Comparison of ENCODE assay signal across 32 cellular contexts in the genomic region with DNA sequence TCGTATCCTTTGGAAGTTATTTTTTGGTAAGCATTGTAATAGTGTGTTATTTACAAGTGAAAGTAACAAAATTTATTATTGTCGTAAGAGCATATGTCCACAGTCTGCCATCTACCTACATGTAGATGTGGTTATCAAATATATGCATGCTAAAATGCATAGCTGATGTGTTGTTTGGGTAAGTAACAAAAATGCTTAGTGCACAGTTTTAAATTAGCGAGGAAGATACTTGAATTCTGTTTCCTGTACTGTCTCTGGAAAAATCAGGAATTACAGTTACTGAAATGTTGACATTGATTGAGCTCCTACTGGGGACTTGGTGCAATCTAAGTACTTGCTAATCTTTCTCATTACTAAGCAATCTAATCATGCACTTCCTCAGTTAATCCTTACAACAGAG. TPM values are rescaled to one million over a fixed set of nuclear protein-coding genes. Genes with fewer than 3 reads are reported as not detected.
"Had no signal": no experiment of that assay in that cellular context is flagged by ENCODE, and none has a peak within 500 bp of the region (broad histone marks: within the 10 kb centered on the region; RNA-seq: fewer than 3 reads in every experiment).

No MANE protein-coding gene starts in this region.

- H3K36me3 ChIP-seq: brain microvascular endothelial cell, WERI-Rb-1 had no signal

- ATAC-seq: activated CD8-positive, alpha-beta memory T cell treated with anti-CD3 and anti-CD28 coated beads, Interleukin-2, amount 10 ng/mL, durations not matched to agents 7 days and 5 days had no signal

- DNase-seq: activated CD4-positive, alpha-beta memory T cell treated with anti-CD3 and anti-CD28 coated beads, Interleukin-2, amount 10 ng/mL, durations not matched to agents 7 days and 5 days; activated CD4-positive, alpha-beta T cell treated with anti-CD3 and anti-CD28 coated beads for 1 hour; activated CD4-positive, alpha-beta T cell treated with anti-CD3 and anti-CD28 coated beads for 48 hours; activated CD4-positive, CD25-positive, alpha-beta regulatory T cell; activated CD8-positive, alpha-beta memory T cell treated with anti-CD3 and anti-CD28 coated beads for 24 hours; activated CD8-positive, alpha-beta memory T cell treated with anti-CD3 and anti-CD28 coated beads, Interleukin-2, amount 10 ng/mL, durations not matched to agents 7 days and 5 days; activated CD8-positive, alpha-beta memory T cell treated with anti-CD3 and anti-CD28 coated beads, Interleukin-2, amount 50 U/mL, for 48 hours; activated effector memory CD4-positive, alpha-beta T cell treated with Interleukin-2 at 50 U/mL for 16 hours; activated naive CD4-positive, alpha-beta T cell treated with anti-CD3 and anti-CD28 coated beads, Interleukin-2, amount 50 U/mL, for 16 hours; activated naive CD8-positive, alpha-beta T cell treated with anti-CD3 and anti-CD28 coated beads for 36 hours; activated T-cell treated with anti-CD3 and anti-CD28 coated beads, Interleukin-2, amount 50 U/mL, for 48 hours; amniotic stem cell; aorta; brain microvascular endothelial cell; central memory CD4-positive, alpha-beta T cell; MM.1S; NCI-H1105; NCI-H1417 treated with DMSO at 0.1 percent for 48 hours; NCI-H187 treated with DMSO at 0.1 percent for 48 hours; NCI-H2081; NCI-H2171 treated with DMSO at 0.1 percent for 48 hours; NCI-H2227 treated with DMSO at 0.1 percent for 48 hours; NCI-H446; NCI-H510A treated with DMSO at 0.1 percent for 48 hours; NCI-H69; Right ventricle myocardium superior; T1000; WERI-Rb-1 had no signal

- H3K27me3 ChIP-seq: brain microvascular endothelial cell had no signal

- H3K27ac ChIP-seq: brain microvascular endothelial cell, WERI-Rb-1 had no signal

RNA-seq across cellular contexts. Expression of a gene that starts 14.3 kb away (rescaled TPM):
- total RNA-seq: aorta; cerebellum; LHCN-M2; OCI-LY7; Right ventricle myocardium superior; T-helper 2 cell treated with Interferon-gamma antibody and Interleukin-4, amounts not matched to agents 100 ng/mL and 5 ng/mL, for 36 hours had no signal
- polyA plus RNA-seq: aorta had no signal
